Comparison of ENCODE assay signal across 8 cellular contexts in genomic region chr16:1474047-1474446, GRCh38. TPM values are rescaled to one million over a fixed set of nuclear protein-coding genes. Genes with fewer than 3 reads are reported as not detected.
DNase-seq lines count a peak whose midpoint lies in the region; ATAC-seq, FAIRE-seq and TF ChIP-seq lines count a peak whose summit lies in the region.

No MANE protein-coding gene starts in this region.

- H3K79me2 ChIP-seq in DND-41 (ENCODE audit: insufficient read depth, low read length) (peaks cover 68% of the 10 kb centered on the region), OCI-LY3 (ENCODE audit: low read length) (peaks cover 41% of the 10 kb centered on the region), endothelial cell of umbilical vein (ENCODE audit: control insufficient read depth, insufficient read depth, low read length) (peaks cover 21% of the 10 kb centered on the region), osteoblast (ENCODE audit: insufficient read depth, low read length) (peaks cover 62% of the 10 kb centered on the region)

- POLR2A ChIA-PET in endothelial cell of umbilical vein (lab: Charles Lee), result no interaction called here

- H2AFZ ChIP-seq in DND-41 (ENCODE audit: low read depth, low read length), result no peak overlapping the region
- H2AFZ ChIP-seq in OCI-LY3 (ENCODE audit: low read depth, low read length), result no peak overlapping the region
- H2AFZ ChIP-seq in endothelial cell of umbilical vein (ENCODE audit: low read depth, low read length), result peak overlapping the region; percentile 5
- H2AFZ ChIP-seq in osteoblast (ENCODE audit: low read length), result peak overlapping the region; percentile 77

- BruUV-seq in endothelial cell of umbilical vein (replicated peaks; lab: Mats Ljungman, UMichigan), result TSS peak; percentile 57

- H3K9ac ChIP-seq in DND-41 (ENCODE audit: low read depth, low read length) (peak overlapping the region; percentile 100), OCI-LY3 (ENCODE audit: low read length) (peak overlapping the region; percentile 95), endothelial cell of umbilical vein (replicated peaks; ENCODE audit: extremely low read depth, insufficient read depth, low read length) (peak overlapping the region; percentile 79)

- H3K27ac ChIP-seq in DND-41 (ENCODE audit: low read length) (peak overlapping the region; percentile 81), OCI-LY3 (ENCODE audit: low read length) (no peak overlapping the region), endothelial cell of umbilical vein (ENCODE audit: insufficient read depth, low read depth, low read length) (peak overlapping the region; percentile 55), osteoblast (ENCODE audit: low read depth, low read length) (peak overlapping the region; percentile 75)

- no peaks in the 10 kb centered on the region for H3K27me3 ChIP-seq in DND-41 (ENCODE audit: insufficient read depth, low read length, poor library complexity)
- H3K27me3 ChIP-seq in OCI-LY3 (ENCODE audit: low read depth, low read length), result no peaks in the 10 kb centered on the region
- H3K27me3 ChIP-seq in endothelial cell of umbilical vein (ENCODE audit: control insufficient read depth in 2 of 2, insufficient read depth in 2 of 2, low read length in 2 of 2), result no peaks in the 10 kb centered on the region
- no peaks in the 10 kb centered on the region for H3K27me3 ChIP-seq in osteoblast (ENCODE audit: insufficient read depth, low read length)

- H3K36me3 ChIP-seq in DND-41 (ENCODE audit: insufficient read depth, low read length) (peaks cover 6% of the 10 kb centered on the region; the same call in 1 of the 2 replicates), OCI-LY3 (replicated peaks; ENCODE audit: low read depth, low read length) (no peaks in the 10 kb centered on the region), endothelial cell of umbilical vein (ENCODE audit: control insufficient read depth in 2 of 2, extremely low read depth in 1 of 2, insufficient read depth in 2 of 2, low read length in 2 of 2) (no peaks in the 10 kb centered on the region), osteoblast (ENCODE audit: insufficient read depth, low read length) (no peaks in the 10 kb centered on the region)

- no peaks in the 10 kb centered on the region for H3K9me3 ChIP-seq in DND-41 (ENCODE audit: insufficient read depth, low read length, severe bottlenecking)
- H3K9me3 ChIP-seq in OCI-LY3 (ENCODE audit: insufficient read depth, low read length), result no peaks in the 10 kb centered on the region
- H3K9me3 ChIP-seq in endothelial cell of umbilical vein (replicated peaks; ENCODE audit: control insufficient read depth, insufficient read depth, low read length), result no peaks in the 10 kb centered on the region
- H3K9me3 ChIP-seq in osteoblast (ENCODE audit: low read depth, low read length), result peaks cover 5% of the 10 kb centered on the region

- ATAC-seq in DND-41 (ENCODE audit: insufficient read depth, low read depth) (no peak), GM21529 (IDR thresholded peaks at IDR 0.05; ENCODE audit: unreplicated experiment) (no peak)

- H3K4me1 ChIP-seq in DND-41 (ENCODE audit: insufficient read depth, low read length), result peaks cover 36% of the 10 kb centered on the region
- peaks cover 8% of the 10 kb centered on the region for H3K4me1 ChIP-seq in OCI-LY3 (ENCODE audit: low read length)
- H3K4me1 ChIP-seq in endothelial cell of umbilical vein (ENCODE audit: control insufficient read depth, extremely low read depth, insufficient read depth, low read length), result peaks cover 5% of the 10 kb centered on the region
- peaks cover 28% of the 10 kb centered on the region for H3K4me1 ChIP-seq in osteoblast (ENCODE audit: insufficient read depth, low read length)

- TF ChIP-seq CTCF in DND-41 (IDR thresholded peaks at IDR 0.05; ENCODE audit: borderline replicate concordance, extremely low read depth, low read length, poor library complexity, severe bottlenecking) (no peak), OCI-LY3 (IDR thresholded peaks at IDR 0.05; ENCODE audit: low read depth, low read length) (no peak), endothelial cell of umbilical vein (IDR thresholded peaks at IDR 0.05; ENCODE audit: extremely low read depth in 1 of 2, insufficient read depth in 1 of 2, low read depth in 1 of 2, low read length in 2 of 2) (no peak), osteoblast (IDR thresholded peaks at IDR 0.05; ENCODE audit: extremely low read depth, low read depth, low read length) (no peak)

- peak; percentile 37 for FAIRE-seq in endothelial cell of umbilical vein (lab: Jason Lieb, UNC)

- intact Hi-C loops in endothelial cell of umbilical vein (cut with micrococcal nuclease), result loop anchor here (2.0 kb wide), 1 partner anchor 53 kb away; the partner anchor contains the start of gene UQCC4

- H4K20me1 ChIP-seq in DND-41 (ENCODE audit: insufficient read depth, low read length) (peaks cover 25% of the 10 kb centered on the region), OCI-LY3 (ENCODE audit: insufficient read depth, low read length) (no peaks in the 10 kb centered on the region), endothelial cell of umbilical vein (replicated peaks; ENCODE audit: control insufficient read depth, extremely low read depth, insufficient read depth, low read length) (no peaks in the 10 kb centered on the region), osteoblast (ENCODE audit: insufficient read depth, low read length) (peaks cover 4% of the 10 kb centered on the region)

- CTCF ChIA-PET in endothelial cell of umbilical vein (lab: Charles Lee), result no interaction called here

- no peak for TF ChIP-seq POLR2A in endothelial cell of umbilical vein (IDR thresholded peaks at IDR 0.05; ENCODE audit: low read depth, low read length)

- dilution Hi-C loops in endothelial cell of umbilical vein (cut with MboI; ENCODE audit: extremely low pct_ligation_motif_present, low sequenced_read_pairs), result no loop called here

- DNase-seq in DND-41 (no peak), endothelial cell of umbilical vein (ENCODE audit: low read depth, low spot score) (no peak), osteoblast (ENCODE audit: insufficient read length, low spot score, missing footprints) (no peak), NCI-H1048 (lab: John Stamatoyannopoulos, UW) (no peak), cerebellum (ENCODE audit: low spot score) (no peak), NCI-H446 treated with DMSO at 0.1 percent for 48 hours (lab: John Stamatoyannopoulos, UW) (no peak)

- H3K4me2 ChIP-seq in DND-41 (ENCODE audit: insufficient read depth, low read length), result peak overlapping the region; percentile 81
- peak overlapping the region; percentile 96 for H3K4me2 ChIP-seq in OCI-LY3 (ENCODE audit: low read length)
- H3K4me2 ChIP-seq in endothelial cell of umbilical vein (ENCODE audit: insufficient read depth, low read length), result peak overlapping the region; percentile 94
- H3K4me2 ChIP-seq in osteoblast (ENCODE audit: insufficient read depth, low read length), result peak overlapping the region; percentile 98

- H3K9me1 ChIP-seq in endothelial cell of umbilical vein (replicated peaks; ENCODE audit: control insufficient read depth, extremely low read depth, insufficient read depth, low read length), result no peaks in the 10 kb centered on the region

- H3K4me3 ChIP-seq in DND-41 (ENCODE audit: low read depth in 1 of 2, low read length in 2 of 2) (peak overlapping the region; percentile 94 to 97; a peak in 3 of 4 replicates), OCI-LY3 (ENCODE audit: low read length) (peak overlapping the region; percentile 97), endothelial cell of umbilical vein (replicated peaks in 1 of 3; ENCODE audit: insufficient read depth in 1 of 3, low read depth in 1 of 3, low read length in 3 of 3) (peak overlapping the region; percentile 46 to 64 (median 60)), osteoblast (ENCODE audit: insufficient read depth, low read length) (peak overlapping the region; percentile 82)

RNA-seq across cellular contexts. Expression of gene CLCN7, which starts 0.8 kb away (rescaled TPM):
- total RNA-seq in endothelial cell of umbilical vein (89.8 and 94.9 TPM in 2 replicates), osteoblast (161 and 187 TPM in 2 replicates), cerebellum (37.5 TPM)
- polyA plus RNA-seq in endothelial cell of umbilical vein, result 59.8 and 76.1 TPM in 2 replicates
- polyA plus RNA-seq in endothelial cell of umbilical vein (2011; cell fraction: cytosol; rRNA removed), result 32.8 and 46.6 TPM in 2 replicates
- polyA plus RNA-seq in endothelial cell of umbilical vein (2011; cell fraction: nucleus; rRNA removed), result 214 and 337 TPM in 2 replicates
- 71.9 and 88.4 TPM in 2 replicates for polyA plus RNA-seq in endothelial cell of umbilical vein (2012)
- polyA minus RNA-seq in endothelial cell of umbilical vein, result 52.1 and 73.9 TPM in 2 replicates
- polyA minus RNA-seq in endothelial cell of umbilical vein (2011; cell fraction: cytosol; rRNA and poly(A)+ RNA removed), result 26.7 TPM
- polyA minus RNA-seq in endothelial cell of umbilical vein (2011; cell fraction: nucleus; rRNA and poly(A)+ RNA removed), result 52.9 and 94.4 TPM in 2 replicates

RNA-seq across cellular contexts. Expression of gene PTX4, which starts 14.7 kb away (rescaled TPM):
- 0.31 TPM in 1 of 2 replicates, not detected in the other for total RNA-seq in endothelial cell of umbilical vein
- not detected in 2 replicates for polyA plus RNA-seq in endothelial cell of umbilical vein
- not detected in 2 replicates for polyA plus RNA-seq in endothelial cell of umbilical vein (2011; cell fraction: cytosol; rRNA removed)
- polyA plus RNA-seq in endothelial cell of umbilical vein (2011; cell fraction: nucleus; rRNA removed), result not detected in 2 replicates
- not detected in 2 replicates for polyA plus RNA-seq in endothelial cell of umbilical vein (2012)
- polyA minus RNA-seq in endothelial cell of umbilical vein, result not detected in 2 replicates
- not detected for polyA minus RNA-seq in endothelial cell of umbilical vein (2011; cell fraction: cytosol; rRNA and poly(A)+ RNA removed)
- polyA minus RNA-seq in endothelial cell of umbilical vein (2011; cell fraction: nucleus; rRNA and poly(A)+ RNA removed), result not detected in 2 replicates
- not detected in 2 replicates for total RNA-seq in osteoblast
- not detected for total RNA-seq in cerebellum

RNA-seq across cellular contexts. Expression of gene TELO2, which starts 19.1 kb away (rescaled TPM):
- total RNA-seq in endothelial cell of umbilical vein, result 60.5 and 61.6 TPM in 2 replicates
- polyA plus RNA-seq in endothelial cell of umbilical vein, result 30.7 and 32.8 TPM in 2 replicates
- polyA plus RNA-seq in endothelial cell of umbilical vein (2011; cell fraction: cytosol; rRNA removed), result 14.5 and 21.1 TPM in 2 replicates
- polyA plus RNA-seq in endothelial cell of umbilical vein (2011; cell fraction: nucleus; rRNA removed), result 124 and 125 TPM in 2 replicates
- 25.5 and 32.2 TPM in 2 replicates for polyA plus RNA-seq in endothelial cell of umbilical vein (2012)
- 9.7 and 17.8 TPM in 2 replicates for polyA minus RNA-seq in endothelial cell of umbilical vein
- 16.3 TPM for polyA minus RNA-seq in endothelial cell of umbilical vein (2011; cell fraction: cytosol; rRNA and poly(A)+ RNA removed)
- 21.6 and 26.8 TPM in 2 replicates for polyA minus RNA-seq in endothelial cell of umbilical vein (2011; cell fraction: nucleus; rRNA and poly(A)+ RNA removed)
- total RNA-seq in osteoblast, result 12.4 and 18.1 TPM in 2 replicates
- total RNA-seq in cerebellum, result 17.7 TPM

RNA-seq across cellular contexts. Expression of gene CCDC154, which starts 29.7 kb away (rescaled TPM):
- 0.25 and 0.75 TPM in 2 replicates for total RNA-seq in endothelial cell of umbilical vein
- polyA plus RNA-seq in endothelial cell of umbilical vein, result 0.13 and 0.65 TPM in 2 replicates
- 0.13 TPM in 1 of 2 replicates, not detected in the other for polyA plus RNA-seq in endothelial cell of umbilical vein (2011; cell fraction: cytosol; rRNA removed)
- polyA plus RNA-seq in endothelial cell of umbilical vein (2011; cell fraction: nucleus; rRNA removed), result 1.7 and 2.5 TPM in 2 replicates
- polyA plus RNA-seq in endothelial cell of umbilical vein (2012), result 0.32 and 1.7 TPM in 2 replicates
- 1.4 TPM in 1 of 2 replicates, not detected in the other for polyA minus RNA-seq in endothelial cell of umbilical vein
- not detected for polyA minus RNA-seq in endothelial cell of umbilical vein (2011; cell fraction: cytosol; rRNA and poly(A)+ RNA removed)
- polyA minus RNA-seq in endothelial cell of umbilical vein (2011; cell fraction: nucleus; rRNA and poly(A)+ RNA removed), result 0.82 TPM in 1 of 2 replicates, not detected in the other
- total RNA-seq in osteoblast, result 0.36 and 0.59 TPM in 2 replicates
- 1.00 TPM for total RNA-seq in cerebellum

RNA-seq across cellular contexts. Expression of gene PERCC1, which starts 43.2 kb away (rescaled TPM):
- total RNA-seq in endothelial cell of umbilical vein (not detected in 2 replicates), osteoblast (not detected in 2 replicates), cerebellum (not detected)
- polyA plus RNA-seq in endothelial cell of umbilical vein, result not detected in 2 replicates
- not detected in 2 replicates for polyA plus RNA-seq in endothelial cell of umbilical vein (2011; cell fraction: cytosol; rRNA removed)
- not detected in 2 replicates for polyA plus RNA-seq in endothelial cell of umbilical vein (2011; cell fraction: nucleus; rRNA removed)
- not detected in 2 replicates for polyA plus RNA-seq in endothelial cell of umbilical vein (2012)
- not detected in 2 replicates for polyA minus RNA-seq in endothelial cell of umbilical vein
- not detected for polyA minus RNA-seq in endothelial cell of umbilical vein (2011; cell fraction: cytosol; rRNA and poly(A)+ RNA removed)
- not detected in 2 replicates for polyA minus RNA-seq in endothelial cell of umbilical vein (2011; cell fraction: nucleus; rRNA and poly(A)+ RNA removed)

Comparison
In these comparisons a context has a peak if more than half of its experiments do, and no peak if none do; other contexts are left out.
1. H2AFZ ChIP-seq: peak in endothelial cell of umbilical vein (single experiment) and osteoblast (single experiment); none in DND-41 (single experiment) and OCI-LY3 (single experiment).
2. Peak in every context shown above with its lines, with median percentiles within 50 percentile points of each other: H3K4me2 ChIP-seq, H3K4me3 ChIP-seq and H3K9ac ChIP-seq.